ENCODE assay signal across 24 cellular contexts in genomic region chr1:169945171-169945570, GRCh38. TPM values are rescaled to one million over a fixed set of nuclear protein-coding genes. Genes with fewer than 3 reads are reported as not detected.
DNase-seq lines count a peak whose midpoint lies in the region; ATAC-seq and TF ChIP-seq lines count a peak whose summit lies in the region.
"Had no signal": no experiment of that assay in that cellular context is flagged by ENCODE, and none has a peak within 500 bp of the region (broad histone marks: within the 10 kb centered on the region; RNA-seq: fewer than 3 reads in every experiment).

No MANE protein-coding gene starts in this region.

- POLR2A ChIA-PET in HEK293 (lab: Yijun Ruan, JAX): no interaction called here
- POLR2A ChIA-PET in T-cell (lab: Charles Lee): no interaction called here

- H3K27ac Mint-ChIP-seq in nephron: peak overlapping the region in 2 of 3 experiments; percentile 29 to 57
- no peak overlapping the region for H3K27ac Mint-ChIP-seq in T-cell
- H3K27ac Mint-ChIP-seq: activated CD4-positive, alpha-beta T cell treated with anti-CD3 and anti-CD28 coated beads for 36 hours; memory B cell; stimulated activated memory B cell treated with anti-CD40 and anti-IgM and Interleukin-4, amounts not matched to agents 10 μg/mL and 1 μg/mL and 100 μg/mL, for 72 hours had no signal

- TF ChIP-seq CTCF in BE2C (IDR thresholded peaks at IDR 0.05; ENCODE audit: low read depth, low read length) (no peak), HEK293 (tag by site-specific recombination; IDR thresholded peaks at IDR 0.05) (no peak), foreskin keratinocyte (conservative IDR thresholded peaks at IDR 0.05) (no peak), nephron (IDR thresholded peaks at IDR 0.05; ENCODE audit: unreplicated experiment in 3 of 3) (no peak), colonic mucosa (IDR thresholded peaks at IDR 0.05) (no peak)

- H3K27me3 ChIP-seq in BE2C (no peaks in the 10 kb centered on the region), foreskin keratinocyte (no peaks in the 10 kb centered on the region), colonic mucosa (no peaks in the 10 kb centered on the region)
- H3K27me3 ChIP-seq: heart left ventricle, suprapubic skin, uterus had no signal

- H3K9me3 Mint-ChIP-seq in nephron: no peaks in the 10 kb centered on the region
- no peaks in the 10 kb centered on the region for H3K9me3 Mint-ChIP-seq in T-cell
- H3K9me3 Mint-ChIP-seq: memory B cell; stimulated activated memory B cell treated with anti-CD40 and anti-IgM and Interleukin-4, amounts not matched to agents 10 μg/mL and 1 μg/mL and 100 μg/mL, for 72 hours had no signal

- peak; percentile 39 for ATAC-seq in foreskin keratinocyte
- no peak for ATAC-seq in T-cell (replicated peaks in 1 of 4)
- ATAC-seq: activated CD4-positive, alpha-beta T cell treated with anti-CD3 and anti-CD28 coated beads for 36 hours; stimulated activated memory B cell treated with anti-CD40 and anti-IgM and Interleukin-4, amounts not matched to agents 10 μg/mL and 1 μg/mL and 100 μg/mL, for 72 hours had no signal

- intact Hi-C loops in colonic mucosa (cut with DNase I): no loop called here

- H3K36me3 ChIP-seq in BE2C (no peaks in the 10 kb centered on the region), HEK293 (ENCODE audit: control insufficient read depth in 2 of 2, insufficient read depth in 1 of 2, low read length in 2 of 2) (no peaks in the 10 kb centered on the region), colonic mucosa (no peaks in the 10 kb centered on the region)
- H3K36me3 ChIP-seq: suprapubic skin, uterus had no signal

- CTCF ChIA-PET in HEK293 (lab: Yijun Ruan, JAX) (interaction anchor here (0.7 kb wide), 1 partner anchor 401 kb away, joined by 3 read pairs; no protein-coding TSS in a partner anchor), T-cell (lab: Charles Lee) (no interaction called here)

- H3K36me3 Mint-ChIP-seq in nephron (ENCODE audit: low read depth) (no peaks in the 10 kb centered on the region), T-cell (peaks cover 9% of the 10 kb centered on the region)
- H3K36me3 Mint-ChIP-seq: memory B cell; stimulated activated memory B cell treated with anti-CD40 and anti-IgM and Interleukin-4, amounts not matched to agents 10 μg/mL and 1 μg/mL and 100 μg/mL, for 72 hours had no signal

- no peaks in the 10 kb centered on the region for H3K4me1 ChIP-seq in BE2C
- peaks cover 13% of the 10 kb centered on the region for H3K4me1 ChIP-seq in HEK293 (ENCODE audit: control insufficient read depth, insufficient read depth, low read length)
- no peaks in the 10 kb centered on the region for H3K4me1 ChIP-seq in foreskin keratinocyte
- no peaks in the 10 kb centered on the region for H3K4me1 ChIP-seq in colonic mucosa
- H3K4me1 ChIP-seq: suprapubic skin had no signal

- DNase-seq in BE2C (peak; percentile 45), foreskin keratinocyte (no peak), T-cell (no peak), colonic mucosa (no peak), mucosa of gallbladder (ENCODE audit: low spot score) (no peak)
- DNase-seq in activated CD4-positive, CD25-positive, alpha-beta regulatory T cell treated with anti-CD3 and anti-CD28 coated beads, Interleukin-2, amount 50 U/mL, for 72 hours: no peak
- DNase-seq: activated CD4-positive, alpha-beta T cell treated with anti-CD3 and anti-CD28 coated beads for 36 hours; activated gamma-delta T cell; HCEC 1CT; NCI-H1105 treated with DMSO at 0.1 percent for 48 hours; NCI-H2029 treated with DMSO at 0.1 percent for 48 hours; NCI-H526 treated with DMSO at 0.1 percent for 48 hours; occipital lobe; stimulated activated CD4-positive, alpha-beta T cell treated with anti-CD3 and anti-CD28 coated beads, Interleukin-4, amount 100 ng/mL, for 1 hour had no signal

- H3K4me3 Mint-ChIP-seq in nephron (no peak overlapping the region), T-cell (no peak overlapping the region)
- H3K4me3 Mint-ChIP-seq: activated CD4-positive, alpha-beta T cell treated with anti-CD3 and anti-CD28 coated beads for 36 hours; memory B cell; stimulated activated memory B cell treated with anti-CD40 and anti-IgM and Interleukin-4, amounts not matched to agents 10 μg/mL and 1 μg/mL and 100 μg/mL, for 72 hours had no signal

- H3K27ac ChIP-seq in HEK293 (ENCODE audit: extremely low read depth, low read depth, low read length) (no peak overlapping the region), foreskin keratinocyte (no peak overlapping the region), colonic mucosa (no peak overlapping the region)
- H3K27ac ChIP-seq: C4-2B, heart left ventricle, suprapubic skin had no signal

- H3K9ac ChIP-seq in colonic mucosa (ENCODE audit: low read depth in 2 of 2, low read length in 2 of 2): no peak overlapping the region

- H3K9me3 ChIP-seq in BE2C (no peaks in the 10 kb centered on the region), HEK293 (ENCODE audit: control insufficient read depth, insufficient read depth, low read depth, low read length) (no peaks in the 10 kb centered on the region), colonic mucosa (no peaks in the 10 kb centered on the region)
- H3K9me3 ChIP-seq: heart left ventricle, suprapubic skin, uterus had no signal

- no peaks in the 10 kb centered on the region for H3K27me3 Mint-ChIP-seq in nephron (ENCODE audit: low read depth)
- H3K27me3 Mint-ChIP-seq in T-cell: no peaks in the 10 kb centered on the region
- H3K27me3 Mint-ChIP-seq: activated CD4-positive, alpha-beta T cell treated with anti-CD3 and anti-CD28 coated beads for 36 hours; memory B cell; stimulated activated memory B cell treated with anti-CD40 and anti-IgM and Interleukin-4, amounts not matched to agents 10 μg/mL and 1 μg/mL and 100 μg/mL, for 72 hours had no signal

- H3K4me3 ChIP-seq in BE2C (ENCODE audit: low read depth, low read length): no peak overlapping the region
- no peak overlapping the region for H3K4me3 ChIP-seq in HEK293 (ENCODE audit: low read depth, low read length)
- H3K4me3 ChIP-seq in colonic mucosa: no peak overlapping the region
- H3K4me3 ChIP-seq: heart left ventricle, K562, smooth muscle cell, suprapubic skin, uterus had no signal

- H3K4me1 Mint-ChIP-seq in nephron (peaks cover 16% of the 10 kb centered on the region), T-cell (no peaks in the 10 kb centered on the region)
- H3K4me1 Mint-ChIP-seq: activated CD4-positive, alpha-beta T cell treated with anti-CD3 and anti-CD28 coated beads for 36 hours; memory B cell; stimulated activated memory B cell treated with anti-CD40 and anti-IgM and Interleukin-4, amounts not matched to agents 10 μg/mL and 1 μg/mL and 100 μg/mL, for 72 hours had no signal

TF ChIP-seq in HEK293, 187 proteins besides CTCF, POLR2A, EP300 and RAD21:
- TF ChIP-seq, protein P1, sequence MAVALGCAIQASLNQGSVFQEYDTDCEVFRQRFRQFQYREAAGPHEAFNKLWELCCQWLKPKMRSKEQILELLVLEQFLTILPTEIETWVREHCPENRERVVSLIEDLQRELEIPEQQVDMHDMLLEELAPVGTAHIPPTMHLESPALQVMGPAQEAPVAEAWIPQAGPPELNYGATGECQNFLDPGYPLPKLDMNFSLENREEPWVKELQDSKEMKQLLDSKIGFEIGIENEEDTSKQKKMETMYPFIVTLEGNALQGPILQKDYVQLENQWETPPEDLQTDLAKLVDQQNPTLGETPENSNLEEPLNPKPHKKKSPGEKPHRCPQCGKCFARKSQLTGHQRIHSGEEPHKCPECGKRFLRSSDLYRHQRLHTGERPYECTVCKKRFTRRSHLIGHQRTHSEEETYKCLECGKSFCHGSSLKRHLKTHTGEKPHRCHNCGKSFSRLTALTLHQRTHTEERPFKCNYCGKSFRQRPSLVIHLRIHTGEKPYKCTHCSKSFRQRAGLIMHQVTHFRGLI (tag by site-specific recombination; IDR thresholded peaks at IDR 0.05): peak; percentile 88
- TF ChIP-seq, protein P2, sequence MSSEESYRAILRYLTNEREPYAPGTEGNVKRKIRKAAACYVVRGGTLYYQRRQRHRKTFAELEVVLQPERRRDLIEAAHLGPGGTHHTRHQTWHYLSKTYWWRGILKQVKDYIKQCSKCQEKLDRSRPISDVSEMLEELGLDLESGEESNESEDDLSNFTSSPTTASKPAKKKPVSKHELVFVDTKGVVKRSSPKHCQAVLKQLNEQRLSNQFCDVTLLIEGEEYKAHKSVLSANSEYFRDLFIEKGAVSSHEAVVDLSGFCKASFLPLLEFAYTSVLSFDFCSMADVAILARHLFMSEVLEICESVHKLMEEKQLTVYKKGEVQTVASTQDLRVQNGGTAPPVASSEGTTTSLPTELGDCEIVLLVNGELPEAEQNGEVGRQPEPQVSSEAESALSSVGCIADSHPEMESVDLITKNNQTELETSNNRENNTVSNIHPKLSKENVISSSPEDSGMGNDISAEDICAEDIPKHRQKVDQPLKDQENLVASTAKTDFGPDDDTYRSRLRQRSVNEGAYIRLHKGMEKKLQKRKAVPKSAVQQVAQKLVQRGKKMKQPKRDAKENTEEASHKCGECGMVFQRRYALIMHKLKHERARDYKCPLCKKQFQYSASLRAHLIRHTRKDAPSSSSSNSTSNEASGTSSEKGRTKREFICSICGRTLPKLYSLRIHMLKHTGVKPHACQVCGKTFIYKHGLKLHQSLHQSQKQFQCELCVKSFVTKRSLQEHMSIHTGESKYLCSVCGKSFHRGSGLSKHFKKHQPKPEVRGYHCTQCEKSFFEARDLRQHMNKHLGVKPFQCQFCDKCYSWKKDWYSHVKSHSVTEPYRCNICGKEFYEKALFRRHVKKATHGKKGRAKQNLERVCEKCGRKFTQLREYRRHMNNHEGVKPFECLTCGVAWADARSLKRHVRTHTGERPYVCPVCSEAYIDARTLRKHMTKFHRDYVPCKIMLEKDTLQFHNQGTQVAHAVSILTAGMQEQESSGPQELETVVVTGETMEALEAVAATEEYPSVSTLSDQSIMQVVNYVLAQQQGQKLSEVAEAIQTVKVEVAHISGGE (tag by site-specific recombination; conservative IDR thresholded peaks at IDR 0.05; ENCODE audit: low read depth): no peak
- peak; percentile 70 for TF ChIP-seq ZIC2 (tag by site-specific recombination; IDR thresholded peaks at IDR 0.05)

RNA-seq across cellular contexts. Expression of gene SCYL3, which starts 51.5 kb away (rescaled TPM):
- polyA plus RNA-seq in BE2C (2012; ENCODE audit: insufficient read depth, insufficient read length, low read depth): 5.5 TPM
- total RNA-seq in foreskin keratinocyte (4.3 TPM in 2 replicates), T-cell (10 to 100 TPM; 10.5 to 20.8 (median 18.2) TPM), colonic mucosa (10 to 100 TPM; 11.6 to 15.8 TPM), mucosa of gallbladder (18.9 TPM)
- polyA plus RNA-seq in foreskin keratinocyte: 2.0 and 2.4 TPM in 2 replicates

Comparison
In these comparisons a context has a peak if more than half of its experiments do, and no peak if none do; other contexts are left out.
1. H3K27ac Mint-ChIP-seq: peak in nephron (2 of 3); none in T-cell (0 of 2).